In the genomic region with DNA sequence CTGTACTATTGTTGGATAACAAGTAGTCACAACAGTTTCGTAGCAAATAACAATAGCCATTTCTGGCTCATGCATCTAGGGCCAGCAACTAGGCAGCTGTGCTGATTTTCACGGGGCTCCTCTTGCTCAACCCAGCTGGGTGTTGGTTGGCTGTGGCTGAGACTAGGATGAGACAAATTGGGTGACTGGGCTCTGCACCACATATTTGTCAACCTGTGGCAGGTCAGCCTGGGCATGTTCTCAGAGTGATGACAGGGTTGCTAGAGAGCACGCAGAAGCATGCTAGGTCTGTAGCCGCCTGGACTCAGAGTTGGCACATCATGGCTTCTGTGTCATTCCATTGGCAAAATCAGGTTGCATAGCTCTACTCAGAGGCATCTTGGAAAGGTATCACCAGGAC, we compare ENCODE assay signal across 21 cellular contexts.
"Had no signal": no experiment of that assay in that cellular context is flagged by ENCODE, and none has a peak within 500 bp of the region (broad histone marks: within the 10 kb centered on the region; RNA-seq: fewer than 3 reads in every experiment).

No MANE protein-coding gene starts in this region.

- DNase-seq: activated CD4-positive, alpha-beta memory T cell treated with anti-CD3 and anti-CD28 coated beads, Interleukin-2, amount 10 ng/mL, durations not matched to agents 7 days and 5 days; activated CD4-positive, alpha-beta T cell treated with anti-CD3 and anti-CD28 coated beads for 48 hours; activated CD4-positive, CD25-positive, alpha-beta regulatory T cell; activated CD8-positive, alpha-beta memory T cell treated with anti-CD3 and anti-CD28 coated beads, Interleukin-2, amount 10 ng/mL, durations not matched to agents 7 days and 5 days; activated naive CD4-positive, alpha-beta T cell; activated naive CD8-positive, alpha-beta T cell treated with anti-CD3 and anti-CD28 coated beads for 36 hours; amniotic stem cell; caudate nucleus; effector memory CD8-positive, alpha-beta T cell; foreskin melanocyte; glutamatergic neuron; left lung; naive thymus-derived CD8-positive, alpha-beta T cell; pancreas; spleen; stimulated activated CD4-positive, alpha-beta T cell treated with anti-CD3 and anti-CD28 coated beads, Interleukin-4, amount 100 ng/mL, for 4 hours; stimulated activated naive B cell treated with anti-CD40 and anti-IgM and Interleukin-4, amounts not matched to agents 10 μg/mL and 1 μg/mL and 100 μg/mL, for 72 hours; T-cell had no signal

- H3K36me3 ChIP-seq: left lung, neutrophil, pancreas, spleen had no signal

- H3K27ac Mint-ChIP-seq: activated CD4-positive, alpha-beta memory T cell treated with anti-CD3 and anti-CD28 coated beads, Interleukin-2, amount 10 ng/mL, durations not matched to agents 7 days and 5 days; activated CD8-positive, alpha-beta memory T cell treated with anti-CD3 and anti-CD28 coated beads, Interleukin-2, amount 10 ng/mL, durations not matched to agents 7 days and 5 days; activated naive CD8-positive, alpha-beta T cell treated with anti-CD3 and anti-CD28 coated beads for 36 hours; activated T-helper 17 cell treated with anti-CD3 and anti-CD28 coated beads, Interleukin-2, amount 50 U/mL, for 72 hours; effector memory CD8-positive, alpha-beta T cell; memory B cell; naive thymus-derived CD8-positive, alpha-beta T cell; stimulated activated naive B cell treated with anti-CD40 and anti-IgM and Interleukin-4, amounts not matched to agents 10 μg/mL and 1 μg/mL and 100 μg/mL, for 72 hours; T-cell had no signal

- H3K4me1 ChIP-seq: left lung, pancreas, spleen had no signal

- H3K36me3 Mint-ChIP-seq: activated CD8-positive, alpha-beta memory T cell treated with anti-CD3 and anti-CD28 coated beads, Interleukin-2, amount 10 ng/mL, durations not matched to agents 7 days and 5 days; activated naive CD8-positive, alpha-beta T cell treated with anti-CD3 and anti-CD28 coated beads for 36 hours; memory B cell; T-cell had no signal

- H3K27me3 Mint-ChIP-seq: activated CD4-positive, alpha-beta memory T cell treated with anti-CD3 and anti-CD28 coated beads, Interleukin-2, amount 10 ng/mL, durations not matched to agents 7 days and 5 days; activated CD8-positive, alpha-beta memory T cell treated with anti-CD3 and anti-CD28 coated beads, Interleukin-2, amount 10 ng/mL, durations not matched to agents 7 days and 5 days; activated naive CD8-positive, alpha-beta T cell treated with anti-CD3 and anti-CD28 coated beads for 36 hours; activated T-helper 17 cell treated with anti-CD3 and anti-CD28 coated beads, Interleukin-2, amount 50 U/mL, for 72 hours; effector memory CD8-positive, alpha-beta T cell; memory B cell; naive thymus-derived CD8-positive, alpha-beta T cell; stimulated activated naive B cell treated with anti-CD40 and anti-IgM and Interleukin-4, amounts not matched to agents 10 μg/mL and 1 μg/mL and 100 μg/mL, for 72 hours; T-cell had no signal

- H3K4me3 Mint-ChIP-seq: activated CD4-positive, alpha-beta memory T cell treated with anti-CD3 and anti-CD28 coated beads, Interleukin-2, amount 10 ng/mL, durations not matched to agents 7 days and 5 days; activated CD8-positive, alpha-beta memory T cell treated with anti-CD3 and anti-CD28 coated beads, Interleukin-2, amount 10 ng/mL, durations not matched to agents 7 days and 5 days; activated naive CD8-positive, alpha-beta T cell treated with anti-CD3 and anti-CD28 coated beads for 36 hours; activated T-helper 17 cell treated with anti-CD3 and anti-CD28 coated beads, Interleukin-2, amount 50 U/mL, for 72 hours; effector memory CD8-positive, alpha-beta T cell; memory B cell; naive thymus-derived CD8-positive, alpha-beta T cell; stimulated activated naive B cell treated with anti-CD40 and anti-IgM and Interleukin-4, amounts not matched to agents 10 μg/mL and 1 μg/mL and 100 μg/mL, for 72 hours; T-cell had no signal

- H3K27me3 ChIP-seq: left lung, neutrophil, pancreas, spleen had no signal

- H3K4me1 Mint-ChIP-seq: activated CD4-positive, alpha-beta memory T cell treated with anti-CD3 and anti-CD28 coated beads, Interleukin-2, amount 10 ng/mL, durations not matched to agents 7 days and 5 days; activated CD8-positive, alpha-beta memory T cell treated with anti-CD3 and anti-CD28 coated beads, Interleukin-2, amount 10 ng/mL, durations not matched to agents 7 days and 5 days; activated naive CD8-positive, alpha-beta T cell treated with anti-CD3 and anti-CD28 coated beads for 36 hours; activated T-helper 17 cell treated with anti-CD3 and anti-CD28 coated beads, Interleukin-2, amount 50 U/mL, for 72 hours; memory B cell; naive thymus-derived CD8-positive, alpha-beta T cell; stimulated activated naive B cell treated with anti-CD40 and anti-IgM and Interleukin-4, amounts not matched to agents 10 μg/mL and 1 μg/mL and 100 μg/mL, for 72 hours; T-cell had no signal

- H3K9me3 ChIP-seq: neutrophil, pancreas had no signal

- H3K4me3 ChIP-seq: left lung, pancreas, spleen had no signal

- H3K9me3 Mint-ChIP-seq: activated T-helper 17 cell treated with anti-CD3 and anti-CD28 coated beads, Interleukin-2, amount 50 U/mL, for 72 hours had no signal

- H3K27ac ChIP-seq: left lung, neutrophil, pancreas, spleen had no signal

- ATAC-seq: activated CD8-positive, alpha-beta memory T cell treated with anti-CD3 and anti-CD28 coated beads, Interleukin-2, amount 10 ng/mL, durations not matched to agents 7 days and 5 days; activated T-helper 17 cell treated with anti-CD3 and anti-CD28 coated beads, Interleukin-2, amount 50 U/mL, for 72 hours; effector memory CD8-positive, alpha-beta T cell; left lung; naive thymus-derived CD8-positive, alpha-beta T cell; pancreas; stimulated activated naive B cell treated with anti-CD40 and anti-IgM and Interleukin-4, amounts not matched to agents 10 μg/mL and 1 μg/mL and 100 μg/mL, for 72 hours; T-cell had no signal
